Comparison of ENCODE assay signal across 8 cellular contexts in genomic region chrX:65034641-65035450, GRCh38. TPM values are rescaled to one million over a fixed set of nuclear protein-coding genes. Genes with fewer than 3 reads are reported as not detected.
A peak's percentile ranks its signal among the peaks of the same experiment; 100 is the strongest.
DNase-seq lines count a peak whose midpoint lies in the region; ATAC-seq and TF ChIP-seq lines count a peak whose summit lies in the region.

ZC3H12B (plus strand) TSS chrX:65034826.

- TF ChIP-seq RAD21 in HCT116 (IDR thresholded peaks at IDR 0.05; ENCODE audit: low read depth) (no peak; the same call in 1 of the 2 replicates), liver (IDR thresholded peaks at IDR 0.05) (peak; percentile 58 to 64)

- peak; percentile 97 for ATAC-seq in HCT116

- H3K79me2 ChIP-seq in HCT116 (ENCODE audit: insufficient read depth, low read length) = no peaks in the 10 kb centered on the region

- no peaks in the 10 kb centered on the region for H3K9me3 ChIP-seq in HCT116 (ENCODE audit: control insufficient read depth in 1 of 2, insufficient read depth in 1 of 2, low read depth in 1 of 2, low read length in 2 of 2)
- H3K9me3 ChIP-seq in liver (ENCODE audit: control insufficient read depth in 4 of 4, low read length in 3 of 4) = no peaks in the 10 kb centered on the region

- POLR2A ChIA-PET in HCT116 (lab: Charles Lee) = interaction anchor here (0.6 kb wide), 1 partner anchor 59 kb away, joined by 3 read pairs; the partner anchor contains the start of gene ZC4H2
- POLR2A ChIA-PET in activated CD4-positive, alpha-beta T cell treated with anti-CD3 and anti-CD28 coated beads, Interleukin-2, amount 10 ng/mL, durations not matched to agents 7 days and 5 days (lab: Charles Lee) = no interaction called here

- H3K36me3 Mint-ChIP-seq in activated CD4-positive, alpha-beta T cell treated with anti-CD3 and anti-CD28 coated beads, Interleukin-2, amount 10 ng/mL, durations not matched to agents 7 days and 5 days (ENCODE audit: low read depth) = no peaks in the 10 kb centered on the region

- no peak within 1 kb of the TSS for H2AFZ ChIP-seq in HCT116 (ENCODE audit: low read depth, low read length, poor library complexity, severe bottlenecking)

- peak within 1 kb of the TSS; percentile 74 for H3K4me2 ChIP-seq in HCT116 (ENCODE audit: low read length)

- H3K36me3 ChIP-seq in GM06990 (ENCODE audit: control insufficient read depth, insufficient read depth, low read length) (no peaks in the 10 kb centered on the region), HCT116 (ENCODE audit: control insufficient read depth in 1 of 2, insufficient read depth in 2 of 2, low read length in 2 of 2) (no peaks in the 10 kb centered on the region), liver (ENCODE audit: control insufficient read depth in 4 of 4, insufficient read depth in 3 of 4, low read depth in 1 of 4, low read length in 3 of 4) (no peaks in the 10 kb centered on the region)

- H3K4me3 Mint-ChIP-seq in activated CD4-positive, alpha-beta T cell treated with anti-CD3 and anti-CD28 coated beads, Interleukin-2, amount 10 ng/mL, durations not matched to agents 7 days and 5 days = peak within 1 kb of the TSS; percentile 87

- TF ChIP-seq CTCF in GM06990 (IDR thresholded peaks at IDR 0.05; ENCODE audit: insufficient read depth, low read length, poor library complexity, severe bottlenecking) = peak; percentile 48
- TF ChIP-seq CTCF in HCT116 (IDR thresholded peaks at IDR 0.05 in 2 of 3, conservative IDR thresholded peaks at IDR 0.05 in 1 of 3; ENCODE audit: borderline replicate concordance in 1 of 3, insufficient read depth in 1 of 3, low read depth in 2 of 3, low read length in 2 of 3) = peak in 2 of 3 experiments; percentile 37 to 40; a peak in 4 of 6 replicates
- peak; percentile 46 for TF ChIP-seq CTCF in liver (IDR thresholded peaks at IDR 0.05; ENCODE audit: low read depth, low read length, missing input control)

- CTCF ChIA-PET in HCT116 (lab: Charles Lee) = no interaction called here
- CTCF ChIA-PET in activated CD4-positive, alpha-beta T cell treated with anti-CD3 and anti-CD28 coated beads, Interleukin-2, amount 10 ng/mL, durations not matched to agents 7 days and 5 days (lab: Charles Lee) = interaction anchor here (1.4 to 1.5 kb wide), 3 partner anchors 29 to 80 kb away, joined by 3 to 4 read pairs (median 3); no protein-coding TSS in a partner anchor

- no TSS peak for BruUV-seq in HCT116 (replicated peaks; lab: Mats Ljungman, UMichigan)

- H3K4me3 ChIP-seq in GM06990 (replicated peaks; ENCODE audit: low read depth, low read length) (peak within 1 kb of the TSS; percentile 57), HCT116 (replicated peaks in 1 of 2; ENCODE audit: low read depth in 1 of 2, low read length in 2 of 2) (peak within 1 kb of the TSS; percentile 54 to 60), liver (ENCODE audit: low read depth in 1 of 3, low read length in 3 of 3) (peak within 1 kb of the TSS; percentile 43 to 81 (median 54))

- H3K9me2 ChIP-seq in HCT116 (ENCODE audit: insufficient read depth) = no peaks in the 10 kb centered on the region

- H3K9ac ChIP-seq in HCT116 (ENCODE audit: low read length) = peak within 1 kb of the TSS; percentile 43
- peak within 1 kb of the TSS in 1 of 2 donors; percentile 12 for H3K9ac ChIP-seq in liver (ENCODE audit: low read depth in 1 of 2, low read length in 2 of 2)

- 1% methylated on average over 69 of the region's 69 CpGs for WGBS in liver

- H3K4me1 ChIP-seq in HCT116 (ENCODE audit: control insufficient read depth in 1 of 2, insufficient read depth in 2 of 2, low read length in 2 of 2) = peaks cover 2 to 3% of the 10 kb centered on the region in 2 experiments; a peak in 1 of 4 replicates
- H3K4me1 ChIP-seq in liver (ENCODE audit: control insufficient read depth in 4 of 4, insufficient read depth in 4 of 4, low read length in 3 of 4) = peaks cover 0 to 2% (median 0%) of the 10 kb centered on the region in 4 donors

- H3K27ac ChIP-seq in HCT116 (ENCODE audit: low read depth, low read length) (peak within 1 kb of the TSS; percentile 52; the same call in 1 of the 2 replicates), liver (ENCODE audit: low read depth in 1 of 2, low read length in 2 of 2) (peak within 1 kb of the TSS in 1 of 2 donors; percentile 41)

- no peaks in the 10 kb centered on the region for H3K9me3 Mint-ChIP-seq in activated CD4-positive, alpha-beta T cell treated with anti-CD3 and anti-CD28 coated beads, Interleukin-2, amount 10 ng/mL, durations not matched to agents 7 days and 5 days

- intact Hi-C loops in HCT116 (cut with micrococcal nuclease) = loop anchor here (5.0 to 10.0 kb wide), 2 partner anchors 58 to 500 kb away; partner anchors contain the start of genes LAS1L and ZC4H2

- RAD21 ChIA-PET in HCT116 (lab: Charles Lee; ENCODE audit: low non-redundant PET in 1 of 2, low total read pairs in 2 of 2, uncharacterized antibody in 2 of 2, unreplicated experiment in 2 of 2) = no interaction called here

- DNase-seq in GM06990 (ENCODE audit: extremely low read depth, insufficient read length) (peak; percentile 88), HCT116 (ENCODE audit: low read depth, low spot score) (peak; percentile 47), NCI-H1105 (lab: John Stamatoyannopoulos, UW) (peak; percentile 52), dermis blood vessel endothelial cell (peak; percentile 15), NCI-H1694 treated with DMSO at 0.1 percent for 48 hours (lab: John Stamatoyannopoulos, UW) (no peak)
- DNase-seq in activated CD4-positive, alpha-beta T cell treated with anti-CD3 and anti-CD28 coated beads, Interleukin-2, amount 10 ng/mL, durations not matched to agents 7 days and 5 days = peak; percentile 81
- peak; percentile 81 for DNase-seq in stimulated activated CD4-positive, alpha-beta T cell treated with anti-CD3 and anti-CD28 coated beads, Interleukin-4, amount 100 ng/mL, for 24 hours

- peaks cover 15% of the 10 kb centered on the region for H3K4me1 Mint-ChIP-seq in activated CD4-positive, alpha-beta T cell treated with anti-CD3 and anti-CD28 coated beads, Interleukin-2, amount 10 ng/mL, durations not matched to agents 7 days and 5 days

- H3K27ac Mint-ChIP-seq in activated CD4-positive, alpha-beta T cell treated with anti-CD3 and anti-CD28 coated beads, Interleukin-2, amount 10 ng/mL, durations not matched to agents 7 days and 5 days = peak within 1 kb of the TSS; percentile 92

- no peak for TF ChIP-seq POLR2A in HCT116 (IDR thresholded peaks at IDR 0.05; ENCODE audit: borderline replicate concordance, extremely low read depth, insufficient read depth, insufficient read length)

- no peaks in the 10 kb centered on the region for H4K20me1 ChIP-seq in HCT116 (ENCODE audit: insufficient read depth)

- H3K27me3 ChIP-seq in GM06990 (replicated peaks; ENCODE audit: control insufficient read depth, insufficient read depth, low read length) = no peaks in the 10 kb centered on the region
- H3K27me3 ChIP-seq in HCT116 (ENCODE audit: insufficient read depth, low read length) = no peaks in the 10 kb centered on the region
- H3K27me3 ChIP-seq in liver (ENCODE audit: control insufficient read depth in 4 of 4, insufficient read depth in 4 of 4, low read length in 3 of 4) = no peaks in the 10 kb centered on the region

- H3K27me3 Mint-ChIP-seq in activated CD4-positive, alpha-beta T cell treated with anti-CD3 and anti-CD28 coated beads, Interleukin-2, amount 10 ng/mL, durations not matched to agents 7 days and 5 days = no peaks in the 10 kb centered on the region

TF ChIP-seq in HCT116, 20 proteins besides CTCF, POLR2A, EP300 and RAD21:
- TF ChIP-seq MAX (IDR thresholded peaks at IDR 0.05) (no peak), SIN3A (IDR thresholded peaks at IDR 0.05; ENCODE audit: low read depth) (no peak), ZFX (IDR thresholded peaks at IDR 0.05) (peak; percentile 40), SP1 (IDR thresholded peaks at IDR 0.05; ENCODE audit: low read depth) (no peak), POLR2AphosphoS5 (IDR thresholded peaks at IDR 0.05; ENCODE audit: low read depth, low read length) (peak; percentile 20; the same call in 1 of the 2 replicates)

TF ChIP-seq in liver, 16 proteins besides CTCF, POLR2A, EP300 and RAD21:
- TF ChIP-seq HNF4A (conservative IDR thresholded peaks at IDR 0.05) = no peak
- TF ChIP-seq RXRA (IDR thresholded peaks at IDR 0.05) = peak in 1 of 2 donors; percentile 2
- TF ChIP-seq REST (IDR thresholded peaks at IDR 0.05) = peak; percentile 42
TF ChIP-seq in liver: peak in this region for 2.

RNA-seq across cellular contexts. Expression of gene ZC3H12B, which starts in this region (rescaled TPM):
- total RNA-seq in HCT116 (2021; ENCODE audit: unreplicated experiment) (0.69 TPM), dermis blood vessel endothelial cell (not detected in 2 replicates), liver (under 1 TPM; 0.42 to 0.50 TPM)
- polyA plus RNA-seq in HCT116 (2012) = 0.12 and 0.31 TPM in 2 replicates
- 1 to 10 TPM; 1.6 to 1.8 TPM for total RNA-seq in activated CD4-positive, alpha-beta T cell treated with anti-CD3 and anti-CD28 coated beads, Interleukin-2, amount 10 ng/mL, durations not matched to agents 7 days and 5 days
- under 1 TPM; 0.29 to 0.38 TPM for polyA plus RNA-seq in liver

Comparison
In these comparisons a context has a peak if more than half of its experiments do, and no peak if none do; other contexts are left out.
1. Peak in DNase-seq, ATAC-seq, H3K4me3 ChIP-seq, H3K27ac ChIP-seq, H3K9ac ChIP-seq and H3K4me2 ChIP-seq in HCT116; RNA of the gene not detected or under 1 TPM.
2. Peak in DNase-seq in dermis blood vessel endothelial cell; RNA of the gene not detected or under 1 TPM.